Comparison of ENCODE assay signal across 13 cellular contexts in genomic region chr5:75366787-75367186, GRCh38. TPM values are rescaled to one million over a fixed set of nuclear protein-coding genes. Genes with fewer than 3 reads are reported as not detected.
DNase-seq lines count a peak whose midpoint lies in the region; ATAC-seq and TF ChIP-seq lines count a peak whose summit lies in the region.
"Had no signal": no experiment of that assay in that cellular context is flagged by ENCODE, and none has a peak within 500 bp of the region (broad histone marks: within the 10 kb centered on the region; RNA-seq: fewer than 3 reads in every experiment).

No MANE protein-coding gene starts in this region.

- H3K4me1 Mint-ChIP-seq in activated CD4-positive, alpha-beta memory T cell treated with anti-CD3 and anti-CD28 coated beads, Interleukin-2, amount 10 ng/mL, durations not matched to agents 7 days and 5 days, result peaks cover 6% of the 10 kb centered on the region

- no peak for TF ChIP-seq POLR2A in testis (IDR thresholded peaks at IDR 0.05)

- intact Hi-C loops in testis (cut with DNase I; ENCODE audit: low total_unique reads), result no loop called here

- H3K27ac Mint-ChIP-seq in activated CD4-positive, alpha-beta memory T cell treated with anti-CD3 and anti-CD28 coated beads, Interleukin-2, amount 10 ng/mL, durations not matched to agents 7 days and 5 days, result no peak overlapping the region

- peak overlapping the region; percentile 19 for H3K27ac ChIP-seq in osteoblast (ENCODE audit: low read depth, low read length)
- H3K27ac ChIP-seq in testis, result no peak overlapping the region
- H3K27ac ChIP-seq: 22Rv1, PC-9 had no signal

- no peaks in the 10 kb centered on the region for H3K79me2 ChIP-seq in osteoblast (ENCODE audit: insufficient read depth, low read length)

- CTCF ChIA-PET in activated CD4-positive, alpha-beta memory T cell treated with anti-CD3 and anti-CD28 coated beads, Interleukin-2, amount 10 ng/mL, durations not matched to agents 7 days and 5 days (lab: Charles Lee), result no interaction called here

- no peak overlapping the region for H3K4me2 ChIP-seq in osteoblast (ENCODE audit: insufficient read depth, low read length)
- H3K4me2 ChIP-seq: PC-9 had no signal

- H3K4me1 ChIP-seq in osteoblast (ENCODE audit: insufficient read depth, low read length) (peaks cover 7% of the 10 kb centered on the region), testis (peaks cover 1% of the 10 kb centered on the region)

- H3K9me3 Mint-ChIP-seq in activated CD4-positive, alpha-beta memory T cell treated with anti-CD3 and anti-CD28 coated beads, Interleukin-2, amount 10 ng/mL, durations not matched to agents 7 days and 5 days, result no peaks in the 10 kb centered on the region

- H3K4me3 ChIP-seq in osteoblast (ENCODE audit: insufficient read depth, low read length), result no peak overlapping the region
- no peak overlapping the region for H3K4me3 ChIP-seq in testis
- H3K4me3 ChIP-seq: PC-9 had no signal

- no peak overlapping the region for H2AFZ ChIP-seq in osteoblast (ENCODE audit: low read length)
- H2AFZ ChIP-seq: PC-9 had no signal

- H3K27me3 Mint-ChIP-seq in activated CD4-positive, alpha-beta memory T cell treated with anti-CD3 and anti-CD28 coated beads, Interleukin-2, amount 10 ng/mL, durations not matched to agents 7 days and 5 days, result no peaks in the 10 kb centered on the region

- H3K27me3 ChIP-seq in osteoblast (ENCODE audit: insufficient read depth, low read length), result no peaks in the 10 kb centered on the region
- H3K27me3 ChIP-seq in testis, result no peaks in the 10 kb centered on the region

- DNase-seq in activated CD4-positive, CD25-positive, alpha-beta regulatory T cell treated with anti-CD3 and anti-CD28 coated beads, Interleukin-2, amount 50 U/mL, for 72 hours, result no peak
- DNase-seq in osteoblast (ENCODE audit: insufficient read length, low spot score, missing footprints) (no peak), dermis blood vessel endothelial cell (no peak), testis (no peak)
- no peak for DNase-seq in activated CD4-positive, alpha-beta memory T cell treated with anti-CD3 and anti-CD28 coated beads, Interleukin-2, amount 10 ng/mL, durations not matched to agents 7 days and 5 days
- DNase-seq: amniotic stem cell; NCI-H1417 treated with DMSO at 0.1 percent for 48 hours; PC-9; stimulated activated CD8-positive, alpha-beta memory T cell treated with anti-CD3 and anti-CD28 coated beads, Interleukin-4, amount 100 ng/mL, for 48 hours had no signal

- POLR2A ChIA-PET in activated CD4-positive, alpha-beta memory T cell treated with anti-CD3 and anti-CD28 coated beads, Interleukin-2, amount 10 ng/mL, durations not matched to agents 7 days and 5 days (lab: Charles Lee), result no interaction called here

- no peaks in the 10 kb centered on the region for H3K9me3 ChIP-seq in osteoblast (ENCODE audit: low read depth, low read length)
- no peaks in the 10 kb centered on the region for H3K9me3 ChIP-seq in testis

- H3K36me3 ChIP-seq in osteoblast (ENCODE audit: insufficient read depth, low read length), result peaks cover 7% of the 10 kb centered on the region
- no peaks in the 10 kb centered on the region for H3K36me3 ChIP-seq in testis (ENCODE audit: low read depth, missing control alignments)

- H3K4me3 Mint-ChIP-seq in activated CD4-positive, alpha-beta memory T cell treated with anti-CD3 and anti-CD28 coated beads, Interleukin-2, amount 10 ng/mL, durations not matched to agents 7 days and 5 days, result no peak overlapping the region

- no peak for TF ChIP-seq CTCF in osteoblast (IDR thresholded peaks at IDR 0.05; ENCODE audit: extremely low read depth, low read depth, low read length)
- no peak for TF ChIP-seq CTCF in testis (IDR thresholded peaks at IDR 0.05)

- peaks cover 18% of the 10 kb centered on the region for H3K36me3 Mint-ChIP-seq in activated CD4-positive, alpha-beta memory T cell treated with anti-CD3 and anti-CD28 coated beads, Interleukin-2, amount 10 ng/mL, durations not matched to agents 7 days and 5 days (ENCODE audit: low read depth)

- no peaks in the 10 kb centered on the region for H4K20me1 ChIP-seq in osteoblast (ENCODE audit: insufficient read depth, low read length)

- peak; percentile 61 to 73 for ATAC-seq in activated CD4-positive, CD25-positive, alpha-beta regulatory T cell treated with anti-CD3 and anti-CD28 coated beads, Interleukin-2, amount 50 U/mL, for 24 hours
- ATAC-seq in GM21526 (IDR thresholded peaks at IDR 0.05; ENCODE audit: low FRiP score, unreplicated experiment) (peak; percentile 83), HG03097 (IDR thresholded peaks at IDR 0.05; ENCODE audit: low FRiP score, unreplicated experiment) (peak; percentile 59)

- WGBS in testis, 2 donors, result 82 to 86% methylated on average over 9 of the region's 9 CpGs

RNA-seq across cellular contexts. Expression of gene HMGCR, which starts 29.8 kb away (rescaled TPM):
- total RNA-seq in osteoblast (144 and 150 TPM in 2 replicates), dermis blood vessel endothelial cell (80.8 and 126 TPM in 2 replicates), testis (10 to 100 TPM; 33.6 to 44.8 TPM)
- 49.8 TPM for polyA plus RNA-seq in testis (ENCODE audit: insufficient read depth, low read depth, low replicate concordance)
- total RNA-seq in activated CD4-positive, alpha-beta memory T cell treated with anti-CD3 and anti-CD28 coated beads, Interleukin-2, amount 10 ng/mL, durations not matched to agents 7 days and 5 days, result 10 to 100 TPM; 86.7 to 94.5 TPM
